Comparison of ENCODE assay signal across 8 cellular contexts in genomic region chr17:17921192-17922082, GRCh38. TPM values are rescaled to one million over a fixed set of nuclear protein-coding genes. Genes with fewer than 3 reads are reported as not detected.
A peak's percentile ranks its signal among the peaks of the same experiment; 100 is the strongest.
DNase-seq lines count a peak whose midpoint lies in the region; ATAC-seq and TF ChIP-seq lines count a peak whose summit lies in the region.

No MANE protein-coding gene starts in this region.

- H2BK15ac ChIP-seq in mesenchymal stem cell (ENCODE audit: low read depth, poor library complexity, severe bottlenecking) = peak overlapping the region; percentile 74

- peaks cover 24% of the 10 kb centered on the region for H3K4me1 ChIP-seq in ectodermal cell (ENCODE audit: control insufficient read depth, insufficient read depth, low read length)
- peaks cover 32% of the 10 kb centered on the region for H3K4me1 ChIP-seq in mesenchymal stem cell (ENCODE audit: control insufficient read depth, insufficient read depth, low read depth, low read length)
- peaks cover 9% of the 10 kb centered on the region; the same call in 1 of the 2 replicates for H3K4me1 ChIP-seq in BE2C

- WGBS in ectodermal cell, 2 experiments = 27 to 31% methylated on average over 10 of the region's 10 CpGs
- 22% methylated on average over 8 of the region's 10 CpGs for WGBS in mesenchymal stem cell

- H2AK5ac ChIP-seq in mesenchymal stem cell (ENCODE audit: low read length, severe bottlenecking) = peak overlapping the region; percentile 95

- H3K18ac ChIP-seq in mesenchymal stem cell (ENCODE audit: low read depth in 1 of 2, low read length in 2 of 2) = peak overlapping the region; percentile 52 to 88

- peaks cover 22% of the 10 kb centered on the region for H3K79me1 ChIP-seq in mesenchymal stem cell (replicated peaks; ENCODE audit: low read length, poor library complexity, severe bottlenecking)

- DNase-seq in BJ (ENCODE audit: low read depth) = peak; percentile 87
- peak; percentile 20 for DNase-seq in NCI-H446 treated with DMSO at 0.1 percent for 48 hours (lab: John Stamatoyannopoulos, UW)
- DNase-seq in mesenchymal stem cell = peak; percentile 81
- DNase-seq in BE2C = no peak
- no peak for DNase-seq in NCI-H1417 treated with DMSO at 0.1 percent for 48 hours (lab: John Stamatoyannopoulos, UW)
- DNase-seq in NCI-H2029 treated with DMSO at 0.1 percent for 48 hours (lab: John Stamatoyannopoulos, UW) = no peak

- H3K27ac ChIP-seq in ectodermal cell (ENCODE audit: insufficient read depth, low read depth, low read length, poor library complexity, severe bottlenecking) = peak overlapping the region; percentile 89
- H3K27ac ChIP-seq in mesenchymal stem cell (ENCODE audit: low read length, poor library complexity, severe bottlenecking) = peak overlapping the region; percentile 96

- peak overlapping the region; percentile 72 for H3K9ac ChIP-seq in mesenchymal stem cell (ENCODE audit: low read length)

- no peak overlapping the region for H3K4me3 ChIP-seq in BJ (ENCODE audit: low read depth, low read length)
- no peak overlapping the region for H3K4me3 ChIP-seq in ectodermal cell (ENCODE audit: insufficient read depth, low read depth, low read length)
- H3K4me3 ChIP-seq in mesenchymal stem cell (ENCODE audit: insufficient read depth in 1 of 2, low read depth in 1 of 2, low read length in 2 of 2) = peak overlapping the region in 1 of 2 experiments; percentile 4
- H3K4me3 ChIP-seq in BE2C (ENCODE audit: low read depth, low read length) = no peak overlapping the region

- peak overlapping the region; percentile 20 for H3K4me2 ChIP-seq in mesenchymal stem cell (ENCODE audit: low read length, poor library complexity, severe bottlenecking)

- peak overlapping the region in 1 of 2 experiments; percentile 41 for H3K23ac ChIP-seq in mesenchymal stem cell (ENCODE audit: low read length in 2 of 2)

- CTCF ChIA-PET in BJ (lab: Yijun Ruan, JAX) = interaction anchor here (0.8 to 5.2 kb wide), 11 partner anchors 11 to 113 kb away, joined by 3 to 88 read pairs (median 4); no protein-coding TSS in a partner anchor

- H3K27me3 ChIP-seq in BJ (ENCODE audit: control insufficient read depth, insufficient read depth, low read length) = no peaks in the 10 kb centered on the region
- no peaks in the 10 kb centered on the region for H3K27me3 ChIP-seq in ectodermal cell (ENCODE audit: control insufficient read depth, insufficient read depth, low read length, poor library complexity, severe bottlenecking)
- no peaks in the 10 kb centered on the region for H3K27me3 ChIP-seq in mesenchymal stem cell (ENCODE audit: control insufficient read depth in 1 of 2, insufficient read depth in 1 of 2, low read length in 2 of 2)
- H3K27me3 ChIP-seq in BE2C = no peaks in the 10 kb centered on the region

- peak overlapping the region; percentile 87 for H4K91ac ChIP-seq in mesenchymal stem cell (ENCODE audit: low read length)

- peak overlapping the region; percentile 77 for H2BK5ac ChIP-seq in mesenchymal stem cell (ENCODE audit: low read depth, low read length, poor library complexity, severe bottlenecking)

- peak overlapping the region; percentile 97 for H2BK120ac ChIP-seq in mesenchymal stem cell (ENCODE audit: low read depth, low read length)

- H2AFZ ChIP-seq in mesenchymal stem cell (ENCODE audit: low read depth, low read length) = no peak overlapping the region

- no peak for ATAC-seq in HG02798 (IDR thresholded peaks at IDR 0.05; ENCODE audit: poor library complexity, unreplicated experiment)

- POLR2A ChIA-PET in BJ (lab: Charles Lee) = no interaction called here

- peak overlapping the region; percentile 57 to 83 for H3K4ac ChIP-seq in mesenchymal stem cell (ENCODE audit: low read depth in 1 of 2, low read length in 2 of 2)

- peak overlapping the region; percentile 82 to 98 for H2BK12ac ChIP-seq in mesenchymal stem cell (ENCODE audit: low read length in 2 of 2)

- H3K9me3 ChIP-seq in ectodermal cell (ENCODE audit: control insufficient read depth, low read length) (no peaks in the 10 kb centered on the region), mesenchymal stem cell (ENCODE audit: control insufficient read depth, low read length) (no peaks in the 10 kb centered on the region), BE2C (no peaks in the 10 kb centered on the region)

- H4K8ac ChIP-seq in mesenchymal stem cell (ENCODE audit: low read length) = peak overlapping the region; percentile 96

- H3K14ac ChIP-seq in mesenchymal stem cell (ENCODE audit: low read length in 2 of 2) = peak overlapping the region in 1 of 2 experiments; percentile 69

- 0 out of 2 replicates have a peak, but pooled peaks have one; percentile 1 for TF ChIP-seq CTCF in BJ (IDR thresholded peaks at IDR 0.05; ENCODE audit: insufficient read depth, low read depth, low read length)
- no peak for TF ChIP-seq CTCF in BE2C (IDR thresholded peaks at IDR 0.05; ENCODE audit: low read depth, low read length)

- H3K36me3 ChIP-seq in BJ (ENCODE audit: control insufficient read depth, insufficient read depth, low read length) (no peaks in the 10 kb centered on the region), ectodermal cell (ENCODE audit: control insufficient read depth, insufficient read depth, low read length) (no peaks in the 10 kb centered on the region), mesenchymal stem cell (ENCODE audit: control insufficient read depth in 1 of 2, insufficient read depth in 2 of 2, low read depth in 1 of 2, low read length in 2 of 2) (no peaks in the 10 kb centered on the region), BE2C (no peaks in the 10 kb centered on the region)

RNA-seq across cellular contexts. Expression of gene TOM1L2, which starts 50.8 kb away (rescaled TPM):
- polyA plus RNA-seq in BJ (2011; rRNA removed) = 30.1 and 39.6 TPM in 2 replicates
- 36.7 and 39.1 TPM in 2 replicates for polyA minus RNA-seq in BJ (2011; rRNA and poly(A)+ RNA removed)
- polyA plus RNA-seq in ectodermal cell (2013, experiment 1 of 4) = 10.4 TPM
- polyA plus RNA-seq in ectodermal cell (2013, experiment 2 of 4) = 11.6 TPM
- 10.7 TPM for polyA plus RNA-seq in ectodermal cell (2013, experiment 3 of 4)
- 10.6 TPM for polyA plus RNA-seq in ectodermal cell (2013, experiment 4 of 4)
- polyA plus RNA-seq in mesenchymal stem cell (2013, experiment 1 of 2) = 40.1 TPM
- 35.1 TPM for polyA plus RNA-seq in mesenchymal stem cell (2013, experiment 2 of 2)
- 15.8 TPM for polyA plus RNA-seq in BE2C (2012; ENCODE audit: insufficient read depth, insufficient read length, low read depth)

RNA-seq across cellular contexts. Expression of gene DRC3, which starts 51.2 kb away (rescaled TPM):
- polyA plus RNA-seq in BJ (2011; rRNA removed) = 0.93 and 1.2 TPM in 2 replicates
- polyA minus RNA-seq in BJ (2011; rRNA and poly(A)+ RNA removed) = 0.66 and 0.98 TPM in 2 replicates
- 2.6 TPM for polyA plus RNA-seq in ectodermal cell (2013, experiment 1 of 4)
- polyA plus RNA-seq in ectodermal cell (2013, experiment 2 of 4) = 2.7 TPM
- 1.7 TPM for polyA plus RNA-seq in ectodermal cell (2013, experiment 3 of 4)
- 3.3 TPM for polyA plus RNA-seq in ectodermal cell (2013, experiment 4 of 4)
- 0.23 TPM for polyA plus RNA-seq in mesenchymal stem cell (2013, experiment 1 of 2)
- polyA plus RNA-seq in mesenchymal stem cell (2013, experiment 2 of 2) = 0.25 TPM
- 7.0 TPM for polyA plus RNA-seq in BE2C (2012; ENCODE audit: insufficient read depth, insufficient read length, low read depth)

Comparison
In these comparisons a context has a peak if more than half of its experiments do, and no peak if none do; other contexts are left out.
1. DNase-seq: peak in BJ (single experiment), NCI-H446 treated with DMSO at 0.1 percent for 48 hours (single experiment) and mesenchymal stem cell (single experiment); none in BE2C (single experiment), NCI-H1417 treated with DMSO at 0.1 percent for 48 hours (single experiment) and NCI-H2029 treated with DMSO at 0.1 percent for 48 hours (single experiment).